Comparison of ENCODE assay signal across 1 cellular context in the genomic region with DNA sequence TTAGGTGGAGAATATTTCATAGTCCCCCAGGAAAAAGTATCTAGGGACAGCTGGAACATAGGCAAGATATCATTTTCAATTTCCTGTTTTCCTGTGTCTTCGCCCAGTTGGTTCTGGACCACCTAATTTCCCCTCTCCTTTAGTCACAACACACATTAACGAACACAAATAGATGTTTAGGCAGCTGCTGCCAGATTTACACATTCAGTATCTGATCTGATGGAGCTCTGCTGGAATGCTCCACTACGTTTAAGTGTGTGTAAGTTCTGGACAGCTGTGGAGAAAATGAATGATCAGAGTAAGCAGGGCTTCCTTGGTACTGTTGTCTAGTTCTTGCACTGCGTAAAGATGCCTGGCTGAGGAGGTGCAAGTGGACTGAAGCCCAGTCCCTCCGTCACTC.
TF ChIP-seq lines count a peak whose summit lies in the region.

No MANE protein-coding gene starts in this region.

TF ChIP-seq in GM23338, 12 proteins besides CTCF, POLR2A, EP300 and RAD21 (continued from another document):
- TF ChIP-seq REST (IDR thresholded peaks at IDR 0.05; ENCODE audit: unreplicated experiment) (no peak), CREB1 (CRISPR knock-in tag; IDR thresholded peaks at IDR 0.05; ENCODE audit: low read depth) (no peak)
